Comparison of ENCODE assay signal across 7 cellular contexts in genomic region chr6:31497595-31498476, GRCh38. TPM values are rescaled to one million over a fixed set of nuclear protein-coding genes. Genes with fewer than 3 reads are reported as not detected.
A peak's percentile ranks its signal among the peaks of the same experiment; 100 is the strongest.
DNase-seq lines count a peak whose midpoint lies in the region; ATAC-seq, FAIRE-seq and TF ChIP-seq lines count a peak whose summit lies in the region.

Gene MICB (plus strand): TSS chr6:31498145. CDS start chr6:31498194, 49 bp downstream.

- H3K27me3 ChIP-seq in mucosa of stomach (ENCODE audit: control insufficient read depth, insufficient read depth, low read length) = peaks cover 47% of the 10 kb centered on the region

- H3K36me3 ChIP-seq in mucosa of stomach (ENCODE audit: control insufficient read depth, insufficient read depth, low read length) = no peaks in the 10 kb centered on the region

- H3K9ac ChIP-seq in mucosa of stomach (ENCODE audit: low read length) = peak within 1 kb of the TSS; percentile 47

- H3K9me3 ChIP-seq in mucosa of stomach (ENCODE audit: control insufficient read depth, low read length) = no peaks in the 10 kb centered on the region

- peaks cover 4% of the 10 kb centered on the region for H3K4me1 ChIP-seq in mucosa of stomach (ENCODE audit: control insufficient read depth, insufficient read depth, low read length)

- peak; percentile 54 for ATAC-seq in HG03045 (IDR thresholded peaks at IDR 0.05; ENCODE audit: unreplicated experiment)

- peak; percentile 83 for FAIRE-seq in GM18507 (lab: Jason Lieb, UNC)

- DNase-seq in GM18507 (ENCODE audit: extremely low spot score, insufficient read length, low read depth) (peak; percentile 47), NOMO-1 (lab: John Stamatoyannopoulos, UW; ENCODE audit: unreplicated experiment in 2 of 2) (peak; percentile 80 to 85), activated T-cell treated with anti-CD3 and anti-CD28 coated beads for 24 hours (ENCODE audit: low read depth) (peak; percentile 82), epithelial cell of proximal tubule (ENCODE audit: low read depth) (peak; percentile 48)
- DNase-seq in stimulated activated CD8-positive, alpha-beta memory T cell treated with anti-CD3 and anti-CD28 coated beads, Interleukin-7, amount 100 ng/mL, for 1 hour (ENCODE audit: low read depth in 2 of 2) = peak; percentile 61 to 72

- TF ChIP-seq CTCF in epithelial cell of proximal tubule (conservative IDR thresholded peaks at IDR 0.05; ENCODE audit: low read depth, low read length) = no peak

- H3K4me3 ChIP-seq in epithelial cell of proximal tubule (ENCODE audit: low read depth, low read length) (peak within 1 kb of the TSS; percentile 85), mucosa of stomach (ENCODE audit: low read length) (peak within 1 kb of the TSS; percentile 31)

RNA-seq across cellular contexts. Expression of gene MICB, which starts in this region (rescaled TPM):
- 13.0 and 40.9 TPM in 2 replicates for total RNA-seq in epithelial cell of proximal tubule

Comparison
In these comparisons a context has a peak if more than half of its experiments do, and no peak if none do; other contexts are left out.
1. Peak in every context shown above with its lines: DNase-seq, ATAC-seq and H3K4me3 ChIP-seq.